Comparison of ENCODE assay signal across 20 cellular contexts in the genomic region with DNA sequence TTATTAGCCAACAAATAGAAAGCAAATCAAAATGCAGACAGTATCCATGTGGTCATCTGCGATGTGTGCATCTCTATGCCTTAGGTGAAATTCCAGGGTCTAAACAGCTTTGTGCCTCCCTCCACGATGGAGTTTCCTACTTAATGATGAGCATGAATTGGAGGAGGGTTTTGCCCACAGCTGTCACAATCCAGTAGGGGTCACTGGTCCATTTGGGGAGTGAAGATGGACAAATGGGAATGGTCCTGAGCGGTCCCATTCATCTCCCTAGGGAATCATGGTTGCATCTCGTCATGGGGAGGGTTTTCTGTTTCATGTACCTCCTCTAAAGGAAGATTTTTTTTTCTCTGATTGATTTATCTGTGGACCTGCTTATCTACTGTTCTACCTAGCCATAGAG.
"Had no signal": no experiment of that assay in that cellular context is flagged by ENCODE, and none has a peak within 500 bp of the region (broad histone marks: within the 10 kb centered on the region; RNA-seq: fewer than 3 reads in every experiment).

No MANE protein-coding gene starts in this region.

- H3K9me3 ChIP-seq: left ventricle myocardium inferior had no signal

- H3K36me3 Mint-ChIP-seq: activated CD4-positive, alpha-beta memory T cell treated with anti-CD3 and anti-CD28 coated beads for 36 hours; brain; stimulated activated naive B cell treated with anti-CD40 and anti-IgM and Interleukin-4, amounts not matched to agents 10 μg/mL and 1 μg/mL and 100 μg/mL, for 72 hours had no signal

- H3K9me3 Mint-ChIP-seq: activated B cell treated with CpG ODN at 0.5 μM for 24 hours; activated CD4-positive, alpha-beta memory T cell treated with anti-CD3 and anti-CD28 coated beads for 36 hours; activated naive CD4-positive, alpha-beta T cell treated with anti-CD3 and anti-CD28 coated beads for 36 hours; brain; stimulated activated naive B cell treated with anti-CD40 and anti-IgM and Interleukin-4, amounts not matched to agents 10 μg/mL and 1 μg/mL and 100 μg/mL, for 72 hours had no signal

- H3K4me3 Mint-ChIP-seq: activated B cell treated with CpG ODN at 0.5 μM for 24 hours; activated CD4-positive, alpha-beta memory T cell treated with anti-CD3 and anti-CD28 coated beads for 36 hours; activated naive CD4-positive, alpha-beta T cell treated with anti-CD3 and anti-CD28 coated beads for 36 hours; activated naive CD8-positive, alpha-beta T cell treated with anti-CD3 and anti-CD28 coated beads, Interleukin-2, amount 50 U/mL, for 24 hours; brain; stimulated activated naive B cell treated with anti-CD40 and anti-IgM and Interleukin-4, amounts not matched to agents 10 μg/mL and 1 μg/mL and 100 μg/mL, for 72 hours had no signal

- ATAC-seq: activated naive CD8-positive, alpha-beta T cell treated with anti-CD3 and anti-CD28 coated beads, Interleukin-2, amount 50 U/mL, for 24 hours; stimulated activated naive B cell treated with anti-CD40 and anti-IgM and Interleukin-4, amounts not matched to agents 10 μg/mL and 1 μg/mL and 100 μg/mL, for 72 hours had no signal

- H3K36me3 ChIP-seq: left ventricle myocardium inferior had no signal

- H3K4me3 ChIP-seq: dorsolateral prefrontal cortex, left ventricle myocardium inferior had no signal

- H3K4me1 Mint-ChIP-seq: activated B cell treated with CpG ODN at 0.5 μM for 24 hours; activated naive CD8-positive, alpha-beta T cell treated with anti-CD3 and anti-CD28 coated beads, Interleukin-2, amount 50 U/mL, for 24 hours; stimulated activated naive B cell treated with anti-CD40 and anti-IgM and Interleukin-4, amounts not matched to agents 10 μg/mL and 1 μg/mL and 100 μg/mL, for 72 hours had no signal

- FAIRE-seq: colon, small intestine had no signal

- DNase-seq: activated B cell treated with CpG ODN at 0.5 μM for 24 hours; activated CD4-positive, alpha-beta memory T cell treated with anti-CD3 and anti-CD28 coated beads for 36 hours; activated CD4-positive, alpha-beta T cell treated with anti-CD3 and anti-CD28 coated beads for 4 hours; activated naive CD4-positive, alpha-beta T cell treated with anti-CD3 and anti-CD28 coated beads for 36 hours; activated naive CD8-positive, alpha-beta T cell treated with anti-CD3 and anti-CD28 coated beads, Interleukin-2, amount 50 U/mL, for 24 hours; activated T-cell treated with anti-CD3 and anti-CD28 coated beads, Interleukin-2, amount 50 U/mL, for 1 hour; anterior cingulate cortex; caudate nucleus; dorsolateral prefrontal cortex; foreskin melanocyte; kidney glomerular epithelial cell; left ventricle myocardium inferior; small intestine; stimulated activated CD4-positive, alpha-beta T cell treated with anti-CD3 and anti-CD28 coated beads, Interleukin-15, amount 100 ng/mL, for 24 hours; stimulated activated CD4-positive, alpha-beta T cell treated with anti-CD3 and anti-CD28 coated beads, Interleukin-4, amount 100 ng/mL, for 1 hour; stimulated activated naive B cell treated with anti-CD40 and anti-IgM and Interleukin-4, amounts not matched to agents 10 μg/mL and 1 μg/mL and 100 μg/mL, for 72 hours had no signal

- H3K27ac ChIP-seq: dorsolateral prefrontal cortex, epithelial cell of prostate, left ventricle myocardium inferior had no signal

- H3K27me3 Mint-ChIP-seq: activated B cell treated with CpG ODN at 0.5 μM for 24 hours; brain; progenitor cell of endocrine pancreas; stimulated activated naive B cell treated with anti-CD40 and anti-IgM and Interleukin-4, amounts not matched to agents 10 μg/mL and 1 μg/mL and 100 μg/mL, for 72 hours had no signal

- H3K27ac Mint-ChIP-seq: activated B cell treated with CpG ODN at 0.5 μM for 24 hours; activated CD4-positive, alpha-beta memory T cell treated with anti-CD3 and anti-CD28 coated beads for 36 hours; activated naive CD4-positive, alpha-beta T cell treated with anti-CD3 and anti-CD28 coated beads for 36 hours; activated naive CD8-positive, alpha-beta T cell treated with anti-CD3 and anti-CD28 coated beads, Interleukin-2, amount 50 U/mL, for 24 hours; stimulated activated naive B cell treated with anti-CD40 and anti-IgM and Interleukin-4, amounts not matched to agents 10 μg/mL and 1 μg/mL and 100 μg/mL, for 72 hours had no signal
